ENCODE assay signal across 16 cellular contexts in the genomic region with DNA sequence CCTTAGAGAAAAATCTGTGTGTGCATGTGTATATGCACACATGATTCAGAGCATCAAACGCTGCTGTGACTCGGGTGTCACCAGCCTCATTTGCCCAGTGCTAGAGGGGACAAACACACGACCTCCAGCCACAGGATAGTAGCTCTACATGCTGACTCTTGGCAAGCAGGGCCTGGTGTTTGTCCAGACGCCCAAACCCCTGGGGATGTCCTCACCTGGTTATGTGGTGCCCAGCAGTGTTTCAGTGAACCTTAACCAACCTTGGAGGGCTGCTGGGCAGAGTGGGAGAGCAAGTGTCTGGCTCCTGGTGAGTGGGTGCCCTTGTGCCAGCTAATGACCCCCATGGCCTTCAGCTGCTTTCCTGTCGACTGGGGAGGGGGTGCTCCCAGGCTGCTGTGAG. TPM values are rescaled to one million over a fixed set of nuclear protein-coding genes. Genes with fewer than 3 reads are reported as not detected.
A peak's percentile ranks its signal among the peaks of the same experiment; 100 is the strongest.
DNase-seq lines count a peak whose midpoint lies in the region; ATAC-seq, FAIRE-seq and TF ChIP-seq lines count a peak whose summit lies in the region.
"Had no signal": no experiment of that assay in that cellular context is flagged by ENCODE, and none has a peak within 500 bp of the region (broad histone marks: within the 10 kb centered on the region; RNA-seq: fewer than 3 reads in every experiment).

No MANE protein-coding gene starts in this region.

- H2BK12ac ChIP-seq in neuronal stem cell (ENCODE audit: low read length) = no peak overlapping the region

- peak; percentile 56 for FAIRE-seq in urothelium cell line (lab: Jason Lieb, UNC)
- FAIRE-seq: H54 had no signal

- ATAC-seq in activated CD8-positive, alpha-beta memory T cell treated with anti-CD3 and anti-CD28 coated beads, Interleukin-2, amount 10 ng/mL, durations not matched to agents 7 days and 5 days = no peak
- no peak for ATAC-seq in HG03095 (IDR thresholded peaks at IDR 0.05; ENCODE audit: unreplicated experiment)
- ATAC-seq: HCT116 had no signal

- no peak for TF ChIP-seq CTCF in foreskin fibroblast (IDR thresholded peaks at IDR 0.05; ENCODE audit: low read depth, low read length)

- no peak overlapping the region for H3K4me2 ChIP-seq in neuronal stem cell (ENCODE audit: insufficient read depth, low read length, poor library complexity, severe bottlenecking)
- H3K4me2 ChIP-seq: BLaER1 treated with 17β-estradiol and CSF1 and Interleukin-3, amounts not matched to agents 10 nM and 100 nM had no signal

- no peak overlapping the region for H3K23ac ChIP-seq in neuronal stem cell (ENCODE audit: low read depth, low read length, poor library complexity)

- no peak overlapping the region for H3K9ac ChIP-seq in neuronal stem cell (ENCODE audit: low read depth, low read length, poor library complexity)
- H3K9ac ChIP-seq: BLaER1 treated with 17β-estradiol and CSF1 and Interleukin-3, amounts not matched to agents 10 nM and 100 nM; GM23248 had no signal

- no peak overlapping the region for H4K91ac ChIP-seq in neuronal stem cell (ENCODE audit: low read depth, low read length, poor library complexity)

- no peaks in the 10 kb centered on the region for H3K4me1 Mint-ChIP-seq in activated CD8-positive, alpha-beta memory T cell treated with anti-CD3 and anti-CD28 coated beads, Interleukin-2, amount 10 ng/mL, durations not matched to agents 7 days and 5 days
- H3K4me1 Mint-ChIP-seq: CD4-positive, CD25-positive, alpha-beta regulatory T cell had no signal

- CTCF ChIA-PET in activated CD8-positive, alpha-beta memory T cell treated with anti-CD3 and anti-CD28 coated beads, Interleukin-2, amount 10 ng/mL, durations not matched to agents 7 days and 5 days (lab: Charles Lee) = no interaction called here

- peak overlapping the region; percentile 17 for H3K14ac ChIP-seq in neuronal stem cell (ENCODE audit: low read length)

- no peak overlapping the region for H3K27ac Mint-ChIP-seq in activated CD8-positive, alpha-beta memory T cell treated with anti-CD3 and anti-CD28 coated beads, Interleukin-2, amount 10 ng/mL, durations not matched to agents 7 days and 5 days
- H3K27ac Mint-ChIP-seq: CD4-positive, CD25-positive, alpha-beta regulatory T cell had no signal

- peaks cover 3% of the 10 kb centered on the region for H3K27me3 Mint-ChIP-seq in activated CD8-positive, alpha-beta memory T cell treated with anti-CD3 and anti-CD28 coated beads, Interleukin-2, amount 10 ng/mL, durations not matched to agents 7 days and 5 days

- H3K36me3 Mint-ChIP-seq in activated CD8-positive, alpha-beta memory T cell treated with anti-CD3 and anti-CD28 coated beads, Interleukin-2, amount 10 ng/mL, durations not matched to agents 7 days and 5 days = no peaks in the 10 kb centered on the region
- H3K36me3 Mint-ChIP-seq: CD4-positive, CD25-positive, alpha-beta regulatory T cell had no signal

- H2BK15ac ChIP-seq in neuronal stem cell (ENCODE audit: low read length) = no peak overlapping the region

- peak; percentile 20 for DNase-seq in activated CD8-positive, alpha-beta memory T cell treated with anti-CD3 and anti-CD28 coated beads, Interleukin-2, amount 50 U/mL, for 48 hours
- no peak for DNase-seq in activated CD8-positive, alpha-beta memory T cell treated with anti-CD3 and anti-CD28 coated beads, Interleukin-2, amount 10 ng/mL, durations not matched to agents 7 days and 5 days
- DNase-seq in D341Med (ENCODE audit: low spot score) = peak; percentile 6
- no peak for DNase-seq in neuronal stem cell (ENCODE audit: low spot score)
- no peak for DNase-seq in urothelium cell line (ENCODE audit: low spot score)
- DNase-seq in foreskin fibroblast = no peak
- DNase-seq: 8988T; CD4-positive, CD25-positive, alpha-beta regulatory T cell; DMS 273 treated with DMSO at 0.1 percent for 48 hours; GM23248 had no signal

- no peak overlapping the region for H3K4ac ChIP-seq in neuronal stem cell (ENCODE audit: low read length)

- H3K36me3 ChIP-seq in neuronal stem cell (replicated peaks in 1 of 2; ENCODE audit: control insufficient read depth in 2 of 2, insufficient read depth in 2 of 2, low read length in 2 of 2) = no peaks in the 10 kb centered on the region

- no peak overlapping the region for H2AK5ac ChIP-seq in neuronal stem cell (ENCODE audit: low read depth, low read length)

- H3K4me3 Mint-ChIP-seq in activated CD8-positive, alpha-beta memory T cell treated with anti-CD3 and anti-CD28 coated beads, Interleukin-2, amount 10 ng/mL, durations not matched to agents 7 days and 5 days = no peak overlapping the region
- H3K4me3 Mint-ChIP-seq: CD4-positive, CD25-positive, alpha-beta regulatory T cell had no signal

- H2BK5ac ChIP-seq in neuronal stem cell (ENCODE audit: low read length) = no peak overlapping the region

- no peak overlapping the region for H3K27ac ChIP-seq in neuronal stem cell (replicated peaks; ENCODE audit: low read length)
- H3K27ac ChIP-seq: BLaER1 treated with 17β-estradiol and CSF1 and Interleukin-3, amounts not matched to agents 10 nM and 100 nM; GM23248; HL-60 had no signal

- no peak overlapping the region for H3K18ac ChIP-seq in neuronal stem cell (ENCODE audit: low read length)

- H2BK120ac ChIP-seq in neuronal stem cell (ENCODE audit: low read depth, low read length) = no peak overlapping the region

- no peak overlapping the region for H2AFZ ChIP-seq in neuronal stem cell (ENCODE audit: low read length)
- H2AFZ ChIP-seq: GM23248 had no signal

- no peak overlapping the region for H3K4me3 ChIP-seq in neuronal stem cell (ENCODE audit: low read length in 2 of 2)
- no peak overlapping the region for H3K4me3 ChIP-seq in foreskin fibroblast (ENCODE audit: low read depth in 1 of 2, low read length in 2 of 2)
- H3K4me3 ChIP-seq: BLaER1 treated with 17β-estradiol and CSF1 and Interleukin-3, amounts not matched to agents 10 nM and 100 nM; GM23248 had no signal

- no peaks in the 10 kb centered on the region for H3K79me1 ChIP-seq in neuronal stem cell (ENCODE audit: low read depth, low read length)

- WGBS in neuronal stem cell (ENCODE audit: extremely low coverage in 2 of 2, insufficient read length in 2 of 2, insufficient replicate concordance in 1 of 2), 2 donors = no CpG with 5 or more reads among the region's 5 CpGs

- no peaks in the 10 kb centered on the region for H3K9me3 Mint-ChIP-seq in activated CD8-positive, alpha-beta memory T cell treated with anti-CD3 and anti-CD28 coated beads, Interleukin-2, amount 10 ng/mL, durations not matched to agents 7 days and 5 days (ENCODE audit: low read depth)

- no peaks in the 10 kb centered on the region for H3K4me1 ChIP-seq in neuronal stem cell (ENCODE audit: control insufficient read depth in 2 of 2, insufficient read depth in 1 of 2, low read depth in 1 of 2, low read length in 2 of 2)

- H3K9me3 ChIP-seq in neuronal stem cell (replicated peaks in 1 of 2; ENCODE audit: control insufficient read depth in 2 of 2, insufficient read depth in 1 of 2, low read depth in 1 of 2, low read length in 2 of 2) = peaks cover 0 to 7% of the 10 kb centered on the region in 2 donors

- peaks cover 0 to 9% (median 5%) of the 10 kb centered on the region in 3 experiments for H3K27me3 ChIP-seq in neuronal stem cell (ENCODE audit: control insufficient read depth in 3 of 3, insufficient read depth in 3 of 3, low read depth in 1 of 3, low read length in 3 of 3)
- H3K27me3 ChIP-seq: BLaER1 treated with 17β-estradiol and CSF1 and Interleukin-3, amounts not matched to agents 10 nM and 100 nM had no signal

- no peak overlapping the region for H4K8ac ChIP-seq in neuronal stem cell (ENCODE audit: low read depth, low read length)

RNA-seq across cellular contexts. Expression of a gene that starts 26.7 kb away (rescaled TPM):
- total RNA-seq in activated CD8-positive, alpha-beta memory T cell treated with anti-CD3 and anti-CD28 coated beads, Interleukin-2, amount 10 ng/mL, durations not matched to agents 7 days and 5 days = 1 to 10 TPM in 1 of 2 experiments, under 1 TPM in 1; 0.42 to 2.0 TPM
- polyA plus RNA-seq in neuronal stem cell (2013, experiment 1 of 2) = not detected
- not detected for polyA plus RNA-seq in neuronal stem cell (2013, experiment 2 of 2)
- total RNA-seq: CD4-positive, CD25-positive, alpha-beta regulatory T cell; Daoy; GM23248 had no signal
- polyA plus RNA-seq: CD4-positive, CD25-positive, alpha-beta regulatory T cell; GM23248 had no signal

Comparison
In these comparisons a context has a peak if more than half of its experiments do, and no peak if none do; other contexts are left out.
1. DNase-seq: peak in activated CD8-positive, alpha-beta memory T cell treated with anti-CD3 and anti-CD28 coated beads, Interleukin-2, amount 50 U/mL, for 48 hours (single experiment) and D341Med (single experiment); none in activated CD8-positive, alpha-beta memory T cell treated with anti-CD3 and anti-CD28 coated beads, Interleukin-2, amount 10 ng/mL, durations not matched to agents 7 days and 5 days (single experiment), neuronal stem cell (single experiment), urothelium cell line (single experiment) and foreskin fibroblast (0 of 2).